Comparison of ENCODE assay signal across 8 cellular contexts in the genomic region with DNA sequence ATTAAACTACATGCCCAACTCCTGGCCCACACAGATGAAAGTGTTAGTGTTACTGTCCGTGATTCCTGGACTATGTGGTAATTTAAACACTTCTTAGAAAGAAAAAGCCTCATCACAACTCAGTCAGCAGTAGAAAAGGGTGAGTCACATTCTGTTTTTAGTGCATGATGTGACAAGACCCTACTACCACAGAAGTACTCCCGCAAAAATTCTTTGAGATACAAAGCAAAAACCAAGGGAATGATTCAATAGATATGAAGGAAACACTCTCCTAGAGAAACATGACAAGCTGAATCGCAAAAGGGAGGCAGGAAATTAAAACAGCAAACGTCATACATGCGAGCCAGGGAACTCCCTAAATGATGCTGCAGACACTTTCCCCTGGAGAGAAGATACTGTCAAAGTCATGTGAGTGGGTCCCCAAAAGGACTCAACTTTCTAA. TPM values are rescaled to one million over a fixed set of nuclear protein-coding genes. Genes with fewer than 3 reads are reported as not detected.
A peak's percentile ranks its signal among the peaks of the same experiment; 100 is the strongest.
DNase-seq lines count a peak whose midpoint lies in the region; TF ChIP-seq lines count a peak whose summit lies in the region.

No MANE protein-coding gene starts in this region.

- no peak for DNase-seq in activated naive CD4-positive, alpha-beta T cell treated with anti-CD3 and anti-CD28 coated beads for 36 hours
- DNase-seq in activated naive CD4-positive, alpha-beta T cell treated with Interleukin-2 at 50 U/mL for 16 hours: no peak
- DNase-seq in MV-4-11 (lab: John Stamatoyannopoulos, UW) (peak; percentile 77), epithelial cell of prostate (ENCODE audit: low read depth, low spot score) (no peak), stromal cell of bone marrow (ENCODE audit: low read depth) (peak; percentile 86), HEK293T (ENCODE audit: extremely low spot score) (no peak), hippocampal formation (lab: John Stamatoyannopoulos, UW) (no peak), GM13976 (ENCODE audit: low spot score) (no peak)

- CTCF ChIA-PET in activated naive CD4-positive, alpha-beta T cell treated with anti-CD3 and anti-CD28 coated beads for 36 hours (lab: Charles Lee): interaction anchor here (1.1 kb wide), 1 partner anchor 31 kb away, joined by 3 read pairs; no protein-coding TSS in a partner anchor
- CTCF ChIA-PET in HEK293T (lab: Yijun Ruan, JAX): no interaction called here

- H3K9me3 Mint-ChIP-seq in activated naive CD4-positive, alpha-beta T cell treated with anti-CD3 and anti-CD28 coated beads for 36 hours: no peaks in the 10 kb centered on the region

- TF ChIP-seq CTCF in GM13976 (IDR thresholded peaks at IDR 0.05; ENCODE audit: borderline replicate concordance, control extremely low read depth, extremely low read depth, insufficient read depth, missing control alignments): no peak

- no peak overlapping the region for H3K4me3 Mint-ChIP-seq in activated naive CD4-positive, alpha-beta T cell treated with anti-CD3 and anti-CD28 coated beads for 36 hours

- intact Hi-C loops in activated naive CD4-positive, alpha-beta T cell treated with anti-CD3 and anti-CD28 coated beads for 36 hours (cut with micrococcal nuclease): no loop called here

- H3K27ac Mint-ChIP-seq in activated naive CD4-positive, alpha-beta T cell treated with anti-CD3 and anti-CD28 coated beads for 36 hours: peak overlapping the region; percentile 42

- H3K4me1 Mint-ChIP-seq in activated naive CD4-positive, alpha-beta T cell treated with anti-CD3 and anti-CD28 coated beads for 36 hours (ENCODE audit: low read depth): peaks cover 55% of the 10 kb centered on the region

- H3K27ac ChIP-seq in epithelial cell of prostate: peak overlapping the region; percentile 42

- no peaks in the 10 kb centered on the region for H3K27me3 Mint-ChIP-seq in activated naive CD4-positive, alpha-beta T cell treated with anti-CD3 and anti-CD28 coated beads for 36 hours (ENCODE audit: low read depth)

- H3K36me3 Mint-ChIP-seq in activated naive CD4-positive, alpha-beta T cell treated with anti-CD3 and anti-CD28 coated beads for 36 hours (ENCODE audit: low read depth): peaks cover 26% of the 10 kb centered on the region

- in situ Hi-C loops in GM13976 (cut with MboI; ENCODE audit: low sequenced_read_pairs, unreplicated experiment): no loop called here

- POLR2A ChIA-PET in HEK293T (lab: Yijun Ruan, JAX): no interaction called here

TF ChIP-seq in HEK293T, 16 proteins besides CTCF, POLR2A, EP300 and RAD21:
- no peak for TF ChIP-seq NFRKB (IDR thresholded peaks at IDR 0.05)
- no peak for TF ChIP-seq SP1 (IDR thresholded peaks at IDR 0.05)
- no peak for TF ChIP-seq ARNT (IDR thresholded peaks at IDR 0.05)
- TF ChIP-seq, protein P1, sequence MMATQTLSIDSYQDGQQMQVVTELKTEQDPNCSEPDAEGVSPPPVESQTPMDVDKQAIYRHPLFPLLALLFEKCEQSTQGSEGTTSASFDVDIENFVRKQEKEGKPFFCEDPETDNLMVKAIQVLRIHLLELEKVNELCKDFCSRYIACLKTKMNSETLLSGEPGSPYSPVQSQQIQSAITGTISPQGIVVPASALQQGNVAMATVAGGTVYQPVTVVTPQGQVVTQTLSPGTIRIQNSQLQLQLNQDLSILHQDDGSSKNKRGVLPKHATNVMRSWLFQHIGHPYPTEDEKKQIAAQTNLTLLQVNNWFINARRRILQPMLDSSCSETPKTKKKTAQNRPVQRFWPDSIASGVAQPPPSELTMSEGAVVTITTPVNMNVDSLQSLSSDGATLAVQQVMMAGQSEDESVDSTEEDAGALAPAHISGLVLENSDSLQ (IDR thresholded peaks at IDR 0.05): no peak

RNA-seq across cellular contexts. Expression of a gene that starts 14.4 kb away (rescaled TPM):
- 10 to 100 TPM; 12.0 to 13.6 TPM for total RNA-seq in activated naive CD4-positive, alpha-beta T cell treated with anti-CD3 and anti-CD28 coated beads for 36 hours

RNA-seq across cellular contexts. Expression of a gene that starts 60.0 kb away (rescaled TPM):
- total RNA-seq in activated naive CD4-positive, alpha-beta T cell treated with anti-CD3 and anti-CD28 coated beads for 36 hours: 10 to 100 TPM; 24.6 to 25.5 TPM

Comparison
In these comparisons a context has a peak if more than half of its experiments do, and no peak if none do; other contexts are left out.
1. DNase-seq: peak in MV-4-11 (single experiment) and stromal cell of bone marrow (single experiment); none in activated naive CD4-positive, alpha-beta T cell treated with anti-CD3 and anti-CD28 coated beads for 36 hours (single experiment), activated naive CD4-positive, alpha-beta T cell treated with Interleukin-2 at 50 U/mL for 16 hours (single experiment), epithelial cell of prostate (single experiment), HEK293T (single experiment), hippocampal formation (0 of 2) and GM13976 (single experiment).